9 cellular contexts compared by ENCODE assay signal in the genomic region with DNA sequence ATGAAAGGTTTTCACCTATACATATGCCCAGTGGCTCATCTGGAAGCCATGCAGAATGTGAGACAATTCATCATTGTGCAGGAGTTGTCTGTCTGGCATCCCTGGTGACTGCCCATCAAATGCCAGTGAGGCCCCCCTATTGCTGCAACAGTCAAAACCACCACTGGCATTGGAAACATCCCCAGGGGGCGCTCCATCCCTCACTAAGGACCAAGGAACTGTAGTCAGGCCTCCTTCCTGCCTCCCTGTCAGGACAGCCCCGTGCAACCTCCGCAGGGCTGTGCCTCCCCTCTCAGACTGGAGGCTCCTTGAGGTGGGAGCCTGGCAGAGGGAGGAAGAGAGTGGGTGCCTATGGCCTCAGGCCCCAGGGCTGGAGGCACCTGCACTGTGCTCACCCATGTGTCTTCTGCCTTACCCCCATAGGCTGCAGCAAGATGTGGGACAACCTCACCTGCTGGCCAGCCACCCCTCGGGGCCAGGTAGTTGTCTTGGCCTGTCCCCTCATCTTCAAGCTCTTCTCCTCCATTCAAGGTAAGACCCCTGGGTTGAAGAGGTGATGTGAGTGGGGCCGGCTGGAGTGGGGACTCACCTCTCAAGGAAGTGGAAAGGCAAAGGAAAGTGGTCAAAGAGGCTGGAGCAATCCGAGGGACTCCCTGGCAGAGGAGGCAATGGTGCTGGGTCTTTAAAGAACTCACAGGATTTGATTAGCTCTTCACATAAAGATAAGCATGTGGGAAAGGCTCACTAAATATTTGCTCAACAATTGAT. TPM values are rescaled to one million over a fixed set of nuclear protein-coding genes. Genes with fewer than 3 reads are reported as not detected.
DNase-seq lines count a peak whose midpoint lies in the region; TF ChIP-seq lines count a peak whose summit lies in the region.
"Had no signal": no experiment of that assay in that cellular context is flagged by ENCODE, and none has a peak within 500 bp of the region (broad histone marks: within the 10 kb centered on the region; RNA-seq: fewer than 3 reads in every experiment).

No MANE protein-coding gene starts in this region.

- peak; percentile 33 for DNase-seq in NOMO-1 treated with DMSO at 0.1 percent for 48 hours (lab: John Stamatoyannopoulos, UW; ENCODE audit: unreplicated experiment)
- DNase-seq in NOMO-1 (lab: John Stamatoyannopoulos, UW; ENCODE audit: unreplicated experiment in 2 of 2) = no peak
- DNase-seq in MV-4-11 (lab: John Stamatoyannopoulos, UW) = peak; percentile 7
- DNase-seq in activated effector memory CD4-positive, alpha-beta T cell treated with Interleukin-2 at 50 U/mL for 16 hours = peak; percentile 27
- no peak for DNase-seq in mesenchymal stem cell
- DNase-seq in uterus = no peak
- no peak for DNase-seq in mucosa of gallbladder (ENCODE audit: low spot score)
- no peak for DNase-seq in GM13977 (ENCODE audit: low spot score)

- H2BK15ac ChIP-seq in mesenchymal stem cell (ENCODE audit: low read depth, poor library complexity, severe bottlenecking) = peak overlapping the region; percentile 4

- H3K9me3 ChIP-seq in mesenchymal stem cell (ENCODE audit: control insufficient read depth, low read length) = no peaks in the 10 kb centered on the region
- no peaks in the 10 kb centered on the region for H3K9me3 ChIP-seq in uterus
- H3K9me3 ChIP-seq: A549 had no signal

- no peak overlapping the region for H3K4me2 ChIP-seq in mesenchymal stem cell (ENCODE audit: low read length, poor library complexity, severe bottlenecking)
- H3K4me2 ChIP-seq: A549 had no signal

- no peak overlapping the region for H2BK5ac ChIP-seq in mesenchymal stem cell (ENCODE audit: low read depth, low read length, poor library complexity, severe bottlenecking)

- H3K27me3 ChIP-seq in mesenchymal stem cell (ENCODE audit: control insufficient read depth in 1 of 2, insufficient read depth in 1 of 2, low read length in 2 of 2) (peaks cover 5 to 9% of the 10 kb centered on the region in 2 experiments), uterus (no peaks in the 10 kb centered on the region)

- H3K79me1 ChIP-seq in mesenchymal stem cell (replicated peaks; ENCODE audit: low read length, poor library complexity, severe bottlenecking) = no peaks in the 10 kb centered on the region

- no peak overlapping the region for H4K91ac ChIP-seq in mesenchymal stem cell (ENCODE audit: low read length)

- H3K4me3 ChIP-seq in mesenchymal stem cell (ENCODE audit: insufficient read depth in 1 of 2, low read depth in 1 of 2, low read length in 2 of 2) = no peak overlapping the region
- H3K4me3 ChIP-seq in uterus = no peak overlapping the region
- H3K4me3 ChIP-seq: A549 had no signal

- H3K23ac ChIP-seq in mesenchymal stem cell (ENCODE audit: low read length in 2 of 2) = no peak overlapping the region

- no peak overlapping the region for H3K27ac ChIP-seq in mesenchymal stem cell (ENCODE audit: low read length, poor library complexity, severe bottlenecking)
- H3K27ac ChIP-seq in uterus = no peak overlapping the region
- H3K27ac ChIP-seq: A549 had no signal

- H3K4ac ChIP-seq in mesenchymal stem cell (ENCODE audit: low read depth in 1 of 2, low read length in 2 of 2) = no peak overlapping the region

- no peak overlapping the region for H3K14ac ChIP-seq in mesenchymal stem cell (ENCODE audit: low read length in 2 of 2)

- TF ChIP-seq CTCF in uterus (IDR thresholded peaks at IDR 0.05) (no peak), GM13977 (IDR thresholded peaks at IDR 0.05; ENCODE audit: extremely low read depth, insufficient read depth, missing control alignments) (no peak)

- TF ChIP-seq POLR2A in uterus (IDR thresholded peaks at IDR 0.05) = no peak

- H2BK12ac ChIP-seq in mesenchymal stem cell (ENCODE audit: low read length in 2 of 2) = no peak overlapping the region

- 72% methylated on average over 5 of the region's 6 CpGs for WGBS in mesenchymal stem cell

- H3K4me1 ChIP-seq in mesenchymal stem cell (ENCODE audit: control insufficient read depth, insufficient read depth, low read depth, low read length) = no peaks in the 10 kb centered on the region
- H3K4me1 ChIP-seq in uterus = no peaks in the 10 kb centered on the region
- H3K4me1 ChIP-seq: A549 had no signal

- intact Hi-C loops in uterus (cut with DNase I; ENCODE audit: low total_unique reads) = no loop called here

- no peak overlapping the region for H2AFZ ChIP-seq in mesenchymal stem cell (ENCODE audit: low read depth, low read length)

- no peak overlapping the region for H2AK5ac ChIP-seq in mesenchymal stem cell (ENCODE audit: low read length, severe bottlenecking)

- H3K9ac ChIP-seq in mesenchymal stem cell (ENCODE audit: low read length) = no peak overlapping the region

- in situ Hi-C loops in GM13977 (cut with MboI; ENCODE audit: low pct_unique_long_range_greater_than_20kb, low sequenced_read_pairs, unreplicated experiment) = no loop called here

- H3K18ac ChIP-seq in mesenchymal stem cell (ENCODE audit: low read depth in 1 of 2, low read length in 2 of 2) = no peak overlapping the region

- H3K36me3 ChIP-seq in mesenchymal stem cell (ENCODE audit: control insufficient read depth in 1 of 2, insufficient read depth in 2 of 2, low read depth in 1 of 2, low read length in 2 of 2) (no peaks in the 10 kb centered on the region), uterus (no peaks in the 10 kb centered on the region)

- no peak overlapping the region for H4K8ac ChIP-seq in mesenchymal stem cell (ENCODE audit: low read length)

- H2BK120ac ChIP-seq in mesenchymal stem cell (ENCODE audit: low read depth, low read length) = no peak overlapping the region

RNA-seq across cellular contexts. Expression of a gene that starts 16.5 kb away (rescaled TPM):
- 3.8 TPM for polyA plus RNA-seq in mesenchymal stem cell (2013, experiment 1 of 2)
- polyA plus RNA-seq in mesenchymal stem cell (2013, experiment 2 of 2) = 3.9 TPM
- total RNA-seq in uterus (1 to 10 TPM in 2 of 4 donors, under 1 TPM in 2; 0.26 to 1.5 (median 0.99) TPM), mucosa of gallbladder (91.7 TPM)

Comparison
In these comparisons a context has a peak if more than half of its experiments do, and no peak if none do; other contexts are left out.
1. DNase-seq: peak in NOMO-1 treated with DMSO at 0.1 percent for 48 hours (single experiment), MV-4-11 (single experiment) and activated effector memory CD4-positive, alpha-beta T cell treated with Interleukin-2 at 50 U/mL for 16 hours (single experiment); none in NOMO-1 (0 of 2), mesenchymal stem cell (single experiment), uterus (0 of 2), mucosa of gallbladder (single experiment) and GM13977 (single experiment).
2. RNA of a gene that starts 16.5 kb away (total RNA-seq): 91.7 TPM in mucosa of gallbladder (single experiment); 0.26 to 1.5 TPM in uterus; every median in the first group is over 10 times any median in the second.